In genomic region chr11:26977209-26977608, GRCh38 we compare ENCODE assay signal across 1 cellular context.
TF ChIP-seq lines count a peak whose summit lies in the region.

No MANE protein-coding gene starts in this region.

TF ChIP-seq in HepG2, 621 proteins besides CTCF, POLR2A, EP300 and RAD21:
- TF ChIP-seq STAG1 (CRISPR knock-in tag; IDR thresholded peaks at IDR 0.05): peak; percentile 42
